1 cellular context compared by ENCODE assay signal in the genomic region with DNA sequence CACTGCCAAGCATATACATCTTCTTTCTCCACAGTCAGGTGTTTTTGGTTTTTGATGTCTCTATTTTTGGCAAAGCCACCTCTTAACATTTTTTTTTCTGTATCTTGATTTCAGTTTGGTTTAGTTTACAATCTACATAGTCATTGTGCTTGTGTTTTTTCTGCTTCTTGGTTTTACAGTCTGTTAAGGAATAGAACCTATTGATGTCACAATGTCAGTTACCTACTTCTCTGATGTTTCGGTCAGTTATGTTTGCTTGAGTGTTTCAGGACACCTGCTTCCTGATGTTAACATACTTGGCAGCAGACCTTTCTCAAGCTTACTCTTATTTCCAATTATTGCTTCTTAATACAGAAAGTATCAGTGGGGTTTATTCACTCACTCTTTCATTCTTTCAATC.
TF ChIP-seq lines count a peak whose summit lies in the region.

No MANE protein-coding gene starts in this region.

TF ChIP-seq in HepG2, 621 proteins besides CTCF, POLR2A, EP300 and RAD21 (continued from another document):
- no peak for TF ChIP-seq ZXDC (CRISPR knock-in tag; IDR thresholded peaks at IDR 0.05)
- TF ChIP-seq, protein P1, sequence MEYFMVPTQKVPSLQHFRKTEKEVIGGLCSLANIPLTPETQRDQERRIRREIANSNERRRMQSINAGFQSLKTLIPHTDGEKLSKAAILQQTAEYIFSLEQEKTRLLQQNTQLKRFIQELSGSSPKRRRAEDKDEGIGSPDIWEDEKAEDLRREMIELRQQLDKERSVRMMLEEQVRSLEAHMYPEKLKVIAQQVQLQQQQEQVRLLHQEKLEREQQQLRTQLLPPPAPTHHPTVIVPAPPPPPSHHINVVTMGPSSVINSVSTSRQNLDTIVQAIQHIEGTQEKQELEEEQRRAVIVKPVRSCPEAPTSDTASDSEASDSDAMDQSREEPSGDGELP (IDR thresholded peaks at IDR 0.05; ENCODE audit: borderline replicate concordance, low read depth) = no peak
- no peak for TF ChIP-seq ATF3 (CRISPR knock-in tag; IDR thresholded peaks at IDR 0.05)
- no peak for TF ChIP-seq RFX5 (IDR thresholded peaks at IDR 0.05; ENCODE audit: low read depth, low read length)
- TF ChIP-seq NR2F6 (IDR thresholded peaks at IDR 0.05) = no peak
- no peak for TF ChIP-seq NR2F6 (CRISPR knock-in tag; IDR thresholded peaks at IDR 0.05)
- no peak for TF ChIP-seq MAX (IDR thresholded peaks at IDR 0.05)
- no peak for TF ChIP-seq TBX2 (CRISPR knock-in tag; IDR thresholded peaks at IDR 0.05; ENCODE audit: borderline replicate concordance)
- TF ChIP-seq HNRNPUL1 (IDR thresholded peaks at IDR 0.05; ENCODE audit: low read depth, low read length) = no peak
- TF ChIP-seq ZNF10 (CRISPR knock-in tag; IDR thresholded peaks at IDR 0.05; ENCODE audit: borderline replicate concordance, low read depth) = no peak
